In genomic region chr9:134642385-134643181, GRCh38 we compare ENCODE assay signal across 10 cellular contexts. TPM values are rescaled to one million over a fixed set of nuclear protein-coding genes. Genes with fewer than 3 reads are reported as not detected.
A peak's percentile ranks its signal among the peaks of the same experiment; 100 is the strongest.
DNase-seq lines count a peak whose midpoint lies in the region; ATAC-seq and FAIRE-seq lines count a peak whose summit lies in the region.
"Had no signal": no experiment of that assay in that cellular context is flagged by ENCODE, and none has a peak within 500 bp of the region (broad histone marks: within the 10 kb centered on the region; RNA-seq: fewer than 3 reads in every experiment).

No MANE protein-coding gene starts in this region.

- no peaks in the 10 kb centered on the region for H3K9me3 Mint-ChIP-seq in activated naive CD8-positive, alpha-beta T cell (ENCODE audit: low read depth)
- no peaks in the 10 kb centered on the region for H3K9me3 Mint-ChIP-seq in activated naive CD8-positive, alpha-beta T cell treated with anti-CD3 and anti-CD28 coated beads, Interleukin-2, amount 50 U/mL, for 24 hours
- H3K9me3 Mint-ChIP-seq in activated CD4-positive, alpha-beta T cell treated with anti-CD3 and anti-CD28 coated beads, Interleukin-2, amount 10 ng/mL, durations not matched to agents 7 days and 5 days = no peaks in the 10 kb centered on the region
- H3K9me3 Mint-ChIP-seq: CD4-positive, alpha-beta memory T cell had no signal

- no peaks in the 10 kb centered on the region for H3K36me3 Mint-ChIP-seq in activated naive CD8-positive, alpha-beta T cell
- no peaks in the 10 kb centered on the region for H3K36me3 Mint-ChIP-seq in activated naive CD8-positive, alpha-beta T cell treated with anti-CD3 and anti-CD28 coated beads, Interleukin-2, amount 50 U/mL, for 24 hours (ENCODE audit: low read depth)
- no peaks in the 10 kb centered on the region for H3K36me3 Mint-ChIP-seq in activated CD4-positive, alpha-beta T cell treated with anti-CD3 and anti-CD28 coated beads, Interleukin-2, amount 10 ng/mL, durations not matched to agents 7 days and 5 days (ENCODE audit: low read depth)
- H3K36me3 Mint-ChIP-seq: CD4-positive, alpha-beta memory T cell had no signal

- no peak overlapping the region for H3K27ac Mint-ChIP-seq in activated naive CD8-positive, alpha-beta T cell
- no peak overlapping the region for H3K27ac Mint-ChIP-seq in activated naive CD8-positive, alpha-beta T cell treated with anti-CD3 and anti-CD28 coated beads, Interleukin-2, amount 50 U/mL, for 24 hours
- H3K27ac Mint-ChIP-seq in activated CD4-positive, alpha-beta T cell treated with anti-CD3 and anti-CD28 coated beads, Interleukin-2, amount 10 ng/mL, durations not matched to agents 7 days and 5 days = no peak overlapping the region
- H3K27ac Mint-ChIP-seq: CD4-positive, alpha-beta memory T cell had no signal

- no peak for ATAC-seq in activated naive CD8-positive, alpha-beta T cell treated with anti-CD3 and anti-CD28 coated beads, Interleukin-2, amount 50 U/mL, for 24 hours
- no peak for ATAC-seq in GM19324 (IDR thresholded peaks at IDR 0.05; ENCODE audit: low FRiP score, unreplicated experiment)

- H3K27me3 Mint-ChIP-seq in activated naive CD8-positive, alpha-beta T cell = peaks cover 7% of the 10 kb centered on the region
- peaks cover 24% of the 10 kb centered on the region for H3K27me3 Mint-ChIP-seq in activated naive CD8-positive, alpha-beta T cell treated with anti-CD3 and anti-CD28 coated beads, Interleukin-2, amount 50 U/mL, for 24 hours
- H3K27me3 Mint-ChIP-seq in activated CD4-positive, alpha-beta T cell treated with anti-CD3 and anti-CD28 coated beads, Interleukin-2, amount 10 ng/mL, durations not matched to agents 7 days and 5 days = peaks cover 19% of the 10 kb centered on the region

- POLR2A ChIA-PET in activated CD4-positive, alpha-beta T cell treated with anti-CD3 and anti-CD28 coated beads, Interleukin-2, amount 10 ng/mL, durations not matched to agents 7 days and 5 days (lab: Charles Lee) = no interaction called here

- FAIRE-seq in endometrium (lab: Jason Lieb, UNC) (peak; percentile 29), urothelium cell line (lab: Jason Lieb, UNC) (no peak)

- peak overlapping the region; percentile 54 for H3K4me3 Mint-ChIP-seq in activated naive CD8-positive, alpha-beta T cell
- no peak overlapping the region for H3K4me3 Mint-ChIP-seq in activated naive CD8-positive, alpha-beta T cell treated with anti-CD3 and anti-CD28 coated beads, Interleukin-2, amount 50 U/mL, for 24 hours
- no peak overlapping the region for H3K4me3 Mint-ChIP-seq in activated CD4-positive, alpha-beta T cell treated with anti-CD3 and anti-CD28 coated beads, Interleukin-2, amount 10 ng/mL, durations not matched to agents 7 days and 5 days

- CTCF ChIA-PET in activated CD4-positive, alpha-beta T cell treated with anti-CD3 and anti-CD28 coated beads, Interleukin-2, amount 10 ng/mL, durations not matched to agents 7 days and 5 days (lab: Charles Lee) = no interaction called here

- H3K4me1 Mint-ChIP-seq in activated naive CD8-positive, alpha-beta T cell (ENCODE audit: low read depth) = peaks cover 4% of the 10 kb centered on the region
- H3K4me1 Mint-ChIP-seq in activated naive CD8-positive, alpha-beta T cell treated with anti-CD3 and anti-CD28 coated beads, Interleukin-2, amount 50 U/mL, for 24 hours = no peaks in the 10 kb centered on the region
- H3K4me1 Mint-ChIP-seq in activated CD4-positive, alpha-beta T cell treated with anti-CD3 and anti-CD28 coated beads, Interleukin-2, amount 10 ng/mL, durations not matched to agents 7 days and 5 days = no peaks in the 10 kb centered on the region

- DNase-seq in activated naive CD8-positive, alpha-beta T cell treated with anti-CD3 and anti-CD28 coated beads, Interleukin-2, amount 50 U/mL, for 24 hours = no peak
- peak; percentile 55 for DNase-seq in mucosa of gallbladder (ENCODE audit: low spot score)
- DNase-seq in urothelium cell line (ENCODE audit: low spot score) = peak; percentile 60
- no peak for DNase-seq in activated CD4-positive, alpha-beta T cell treated with anti-CD3 and anti-CD28 coated beads, Interleukin-2, amount 10 ng/mL, durations not matched to agents 7 days and 5 days
- no peak for DNase-seq in SIG-M5 (lab: John Stamatoyannopoulos, UW)
- DNase-seq: activated CD8-positive, alpha-beta memory T cell treated with anti-CD3 and anti-CD28 coated beads, Interleukin-2, amount 50 U/mL, for 48 hours; CD4-positive, alpha-beta memory T cell had no signal

RNA-seq across cellular contexts. Expression of gene COL5A1, which starts 1.0 kb away (rescaled TPM):
- 42.6 TPM for total RNA-seq in mucosa of gallbladder
- under 1 TPM; 0.15 to 0.30 TPM for total RNA-seq in activated CD4-positive, alpha-beta T cell treated with anti-CD3 and anti-CD28 coated beads, Interleukin-2, amount 10 ng/mL, durations not matched to agents 7 days and 5 days

Comparison
In these comparisons a context has a peak if more than half of its experiments do, and no peak if none do; other contexts are left out.
1. DNase-seq: peak in mucosa of gallbladder (single experiment) and urothelium cell line (single experiment); none in activated naive CD8-positive, alpha-beta T cell treated with anti-CD3 and anti-CD28 coated beads, Interleukin-2, amount 50 U/mL, for 24 hours (single experiment), activated CD4-positive, alpha-beta T cell treated with anti-CD3 and anti-CD28 coated beads, Interleukin-2, amount 10 ng/mL, durations not matched to agents 7 days and 5 days (single experiment) and SIG-M5 (single experiment).
2. RNA of gene COL5A1, which starts 1.0 kb away (total RNA-seq): 42.6 TPM in mucosa of gallbladder (single experiment); 0.15 to 0.30 TPM in activated CD4-positive, alpha-beta T cell treated with anti-CD3 and anti-CD28 coated beads, Interleukin-2, amount 10 ng/mL, durations not matched to agents 7 days and 5 days; every median in the first group is over 10 times any median in the second.